ENCODE assay signal across 34 cellular contexts in genomic region chr3:105377716-105378115, GRCh38.
"Had no signal": no experiment of that assay in that cellular context is flagged by ENCODE, and none has a peak within 500 bp of the region (broad histone marks: within the 10 kb centered on the region; RNA-seq: fewer than 3 reads in every experiment).

No MANE protein-coding gene starts in this region.

- H3K4me1 ChIP-seq: breast epithelium had no signal

- H3K27ac Mint-ChIP-seq: activated B cell treated with CpG ODN at 0.5 μM for 24 hours; activated CD4-positive, alpha-beta memory T cell treated with anti-CD3 and anti-CD28 coated beads, Interleukin-2, amount 10 ng/mL, durations not matched to agents 7 days and 5 days; activated naive CD8-positive, alpha-beta T cell treated with anti-CD3 and anti-CD28 coated beads for 36 hours; activated T-cell treated with anti-CD3 and anti-CD28 coated beads, Interleukin-2, amount 50 U/mL, for 72 hours; activated T-helper 17 cell treated with anti-CD3 and anti-CD28 coated beads, Interleukin-2, amount 50 U/mL, for 72 hours had no signal

- H3K27ac ChIP-seq: body of pancreas, breast epithelium, VCaP had no signal

- ATAC-seq: activated T-cell treated with anti-CD3 and anti-CD28 coated beads, Interleukin-2, amount 50 U/mL, for 72 hours; activated T-helper 17 cell treated with anti-CD3 and anti-CD28 coated beads, Interleukin-2, amount 50 U/mL, for 72 hours; body of pancreas had no signal

- H3K36me3 ChIP-seq: breast epithelium had no signal

- FAIRE-seq: astrocyte had no signal

- H3K27me3 Mint-ChIP-seq: activated B cell treated with CpG ODN at 0.5 μM for 24 hours; activated CD4-positive, alpha-beta memory T cell treated with anti-CD3 and anti-CD28 coated beads, Interleukin-2, amount 10 ng/mL, durations not matched to agents 7 days and 5 days; activated naive CD8-positive, alpha-beta T cell treated with anti-CD3 and anti-CD28 coated beads for 36 hours; activated T-helper 17 cell treated with anti-CD3 and anti-CD28 coated beads, Interleukin-2, amount 50 U/mL, for 72 hours had no signal

- DNase-seq: activated B cell treated with CpG ODN at 0.5 μM for 24 hours; activated CD4-positive, alpha-beta memory T cell treated with anti-CD3 and anti-CD28 coated beads, Interleukin-2, amount 10 ng/mL, durations not matched to agents 7 days and 5 days; activated CD4-positive, alpha-beta T cell treated with anti-CD3 and anti-CD28 coated beads for 1 hour; activated CD4-positive, alpha-beta T cell treated with anti-CD3 and anti-CD28 coated beads for 48 hours; activated CD8-positive, alpha-beta memory T cell treated with anti-CD3 and anti-CD28 coated beads for 24 hours; activated effector memory CD4-positive, alpha-beta T cell treated with anti-CD3 and anti-CD28 coated beads, Interleukin-2, amount 50 U/mL, for 16 hours; activated naive CD4-positive, alpha-beta T cell; activated naive CD4-positive, alpha-beta T cell treated with anti-CD3 and anti-CD28 coated beads, Interleukin-2, amount 50 U/mL, for 16 hours; activated naive CD8-positive, alpha-beta T cell treated with anti-CD3 and anti-CD28 coated beads for 36 hours; activated T-cell treated with anti-CD3 and anti-CD28 coated beads, Interleukin-2, amount 50 U/mL, for 1 hour; activated T-cell treated with anti-CD3 and anti-CD28 coated beads, Interleukin-2, amount 50 U/mL, for 72 hours; body of pancreas; Kasumi-1; KBM-7; MG63; NCI-H1048; NCI-H1105 treated with DMSO at 0.1 percent for 48 hours; NCI-H1436; NCI-H1694; NCI-H1930; NCI-H2081 treated with DMSO at 0.1 percent for 48 hours; NCI-H226; NCI-H446 treated with DMSO at 0.1 percent for 48 hours; NCI-H524; NCI-H69; Right ventricle myocardium superior; SW 1271; T-helper 1 cell; T-helper 2 cell; T-helper 9 cell had no signal

- H3K4me3 Mint-ChIP-seq: activated B cell treated with CpG ODN at 0.5 μM for 24 hours; activated CD4-positive, alpha-beta memory T cell treated with anti-CD3 and anti-CD28 coated beads, Interleukin-2, amount 10 ng/mL, durations not matched to agents 7 days and 5 days; activated naive CD8-positive, alpha-beta T cell treated with anti-CD3 and anti-CD28 coated beads for 36 hours; activated T-cell treated with anti-CD3 and anti-CD28 coated beads, Interleukin-2, amount 50 U/mL, for 72 hours; activated T-helper 17 cell treated with anti-CD3 and anti-CD28 coated beads, Interleukin-2, amount 50 U/mL, for 72 hours had no signal

- H3K4me1 Mint-ChIP-seq: activated T-helper 17 cell treated with anti-CD3 and anti-CD28 coated beads, Interleukin-2, amount 50 U/mL, for 72 hours had no signal

- H3K36me3 Mint-ChIP-seq: activated naive CD8-positive, alpha-beta T cell treated with anti-CD3 and anti-CD28 coated beads for 36 hours had no signal

- H3K9me3 Mint-ChIP-seq: activated B cell treated with CpG ODN at 0.5 μM for 24 hours; activated CD4-positive, alpha-beta memory T cell treated with anti-CD3 and anti-CD28 coated beads, Interleukin-2, amount 10 ng/mL, durations not matched to agents 7 days and 5 days; activated naive CD8-positive, alpha-beta T cell treated with anti-CD3 and anti-CD28 coated beads for 36 hours; activated T-cell treated with anti-CD3 and anti-CD28 coated beads, Interleukin-2, amount 50 U/mL, for 72 hours; activated T-helper 17 cell treated with anti-CD3 and anti-CD28 coated beads, Interleukin-2, amount 50 U/mL, for 72 hours had no signal

- H3K27me3 ChIP-seq: body of pancreas, breast epithelium, MG63 had no signal

- H3K4me3 ChIP-seq: body of pancreas, breast epithelium, MG63 had no signal

- H3K9me3 ChIP-seq: body of pancreas, breast epithelium had no signal
